In genomic region chr20:6959900-6960312, GRCh38 we compare ENCODE assay signal across 15 cellular contexts.
DNase-seq lines count a peak whose midpoint lies in the region; FAIRE-seq and TF ChIP-seq lines count a peak whose summit lies in the region.
"Had no signal": no experiment of that assay in that cellular context is flagged by ENCODE, and none has a peak within 500 bp of the region (broad histone marks: within the 10 kb centered on the region; RNA-seq: fewer than 3 reads in every experiment).

No MANE protein-coding gene starts in this region.

- H3K36me3 Mint-ChIP-seq in glutamatergic neuron (ENCODE audit: unreplicated experiment), result no peaks in the 10 kb centered on the region
- H3K36me3 Mint-ChIP-seq: T-cell had no signal

- no peak overlapping the region for H3K9ac ChIP-seq in endothelial cell of umbilical vein (replicated peaks; ENCODE audit: extremely low read depth, insufficient read depth, low read length)

- H3K27me3 ChIP-seq in endothelial cell of umbilical vein (ENCODE audit: control insufficient read depth in 2 of 2, insufficient read depth in 2 of 2, low read length in 2 of 2) (no peaks in the 10 kb centered on the region), HAP-1 (ENCODE audit: low read depth) (no peaks in the 10 kb centered on the region)

- no peak overlapping the region for H3K4me2 ChIP-seq in endothelial cell of umbilical vein (ENCODE audit: insufficient read depth, low read length)

- intact Hi-C loops in endothelial cell of umbilical vein (cut with micrococcal nuclease), result no loop called here

- no peak for TF ChIP-seq POLR2A in endothelial cell of umbilical vein (IDR thresholded peaks at IDR 0.05; ENCODE audit: low read depth, low read length)

- H3K4me3 ChIP-seq in endothelial cell of umbilical vein (replicated peaks in 1 of 3; ENCODE audit: insufficient read depth in 1 of 3, low read depth in 1 of 3, low read length in 3 of 3), result no peak overlapping the region
- H3K4me3 ChIP-seq in HAP-1, result no peak overlapping the region
- H3K4me3 ChIP-seq: SK-N-MC had no signal

- TF ChIP-seq CTCF in endothelial cell of umbilical vein (IDR thresholded peaks at IDR 0.05; ENCODE audit: extremely low read depth in 1 of 2, insufficient read depth in 1 of 2, low read depth in 1 of 2, low read length in 2 of 2) (no peak), glutamatergic neuron (IDR thresholded peaks at IDR 0.05; ENCODE audit: partially characterized antibody, unreplicated experiment) (no peak)

- H3K27ac ChIP-seq in endothelial cell of umbilical vein (ENCODE audit: insufficient read depth, low read depth, low read length), result no peak overlapping the region
- H3K27ac ChIP-seq: SK-N-MC had no signal

- BruUV-seq in endothelial cell of umbilical vein (replicated peaks; lab: Mats Ljungman, UMichigan), result no TSS peak

- H3K27me3 Mint-ChIP-seq in glutamatergic neuron (ENCODE audit: unreplicated experiment), result no peaks in the 10 kb centered on the region
- H3K27me3 Mint-ChIP-seq: CD8-positive, alpha-beta memory T cell; T-cell had no signal

- H3K4me1 Mint-ChIP-seq in glutamatergic neuron (ENCODE audit: low read depth, unreplicated experiment), result no peaks in the 10 kb centered on the region
- H3K4me1 Mint-ChIP-seq: CD8-positive, alpha-beta memory T cell; T-cell had no signal

- no peaks in the 10 kb centered on the region for H3K9me3 Mint-ChIP-seq in glutamatergic neuron (ENCODE audit: unreplicated experiment)

- FAIRE-seq in endothelial cell of umbilical vein (lab: Jason Lieb, UNC), result no peak

- no peaks in the 10 kb centered on the region for H3K79me2 ChIP-seq in endothelial cell of umbilical vein (ENCODE audit: control insufficient read depth, insufficient read depth, low read length)

- no peaks in the 10 kb centered on the region for H3K9me3 ChIP-seq in endothelial cell of umbilical vein (replicated peaks; ENCODE audit: control insufficient read depth, insufficient read depth, low read length)
- no peaks in the 10 kb centered on the region for H3K9me3 ChIP-seq in HAP-1

- peak; percentile 6 for DNase-seq in HT-29 (ENCODE audit: low spot score)
- peak; percentile 23 for DNase-seq in NCI-H1417 treated with DMSO at 0.1 percent for 48 hours (lab: John Stamatoyannopoulos, UW)
- DNase-seq in endothelial cell of umbilical vein (ENCODE audit: low read depth, low spot score), result peak; percentile 19
- peak; percentile 31 for DNase-seq in non-pigmented ciliary epithelial cell (ENCODE audit: low read depth)
- no peak for DNase-seq in HAP-1 (ENCODE audit: low spot score in 2 of 2)
- DNase-seq in glutamatergic neuron, result no peak
- no peak for DNase-seq in EL
- DNase-seq: CD8-positive, alpha-beta memory T cell; H7; NCI-H1092 treated with DMSO at 0.1 percent for 48 hours; NCI-H187 treated with DMSO at 0.1 percent for 48 hours; NCI-H2227 treated with DMSO at 0.1 percent for 48 hours; NCI-H748 treated with DMSO at 0.1 percent for 48 hours; T-cell had no signal

- H3K27ac Mint-ChIP-seq in glutamatergic neuron (ENCODE audit: unreplicated experiment), result no peak overlapping the region
- H3K27ac Mint-ChIP-seq: CD8-positive, alpha-beta memory T cell; T-cell had no signal

- CTCF ChIA-PET in endothelial cell of umbilical vein (lab: Charles Lee), result no interaction called here

- H3K4me3 Mint-ChIP-seq in glutamatergic neuron (ENCODE audit: unreplicated experiment), result no peak overlapping the region
- H3K4me3 Mint-ChIP-seq: CD8-positive, alpha-beta memory T cell; T-cell had no signal

- H3K4me1 ChIP-seq in endothelial cell of umbilical vein (ENCODE audit: control insufficient read depth, extremely low read depth, insufficient read depth, low read length), result peaks cover 8% of the 10 kb centered on the region
- no peaks in the 10 kb centered on the region for H3K4me1 ChIP-seq in HAP-1

- no peaks in the 10 kb centered on the region for H3K9me1 ChIP-seq in endothelial cell of umbilical vein (replicated peaks; ENCODE audit: control insufficient read depth, extremely low read depth, insufficient read depth, low read length)

- POLR2A ChIA-PET in endothelial cell of umbilical vein (lab: Charles Lee), result no interaction called here

- no peak overlapping the region for H2AFZ ChIP-seq in endothelial cell of umbilical vein (ENCODE audit: low read depth, low read length)

- dilution Hi-C loops in endothelial cell of umbilical vein (cut with MboI; ENCODE audit: extremely low pct_ligation_motif_present, low sequenced_read_pairs), result no loop called here

- H3K36me3 ChIP-seq in endothelial cell of umbilical vein (ENCODE audit: control insufficient read depth in 2 of 2, extremely low read depth in 1 of 2, insufficient read depth in 2 of 2, low read length in 2 of 2) (no peaks in the 10 kb centered on the region), HAP-1 (replicated peaks) (no peaks in the 10 kb centered on the region)

- in situ Hi-C loops in HAP-1 (cut with MboI; ENCODE audit: low sequenced_read_pairs), result no loop called here

- H4K20me1 ChIP-seq in endothelial cell of umbilical vein (replicated peaks; ENCODE audit: control insufficient read depth, extremely low read depth, insufficient read depth, low read length), result no peaks in the 10 kb centered on the region

TF ChIP-seq in endothelial cell of umbilical vein, 7 proteins besides CTCF, POLR2A, EP300 and RAD21:
- TF ChIP-seq FOS (IDR thresholded peaks at IDR 0.05; ENCODE audit: borderline replicate concordance, insufficient read depth, low read length), result no peak
- no peak for TF ChIP-seq MAX (IDR thresholded peaks at IDR 0.05; ENCODE audit: insufficient read depth, insufficient read length)
- TF ChIP-seq EZH2 (IDR thresholded peaks at IDR 0.05; ENCODE audit: borderline replicate concordance, low read depth, low read length, severe bottlenecking), result no peak
- TF ChIP-seq MYC (IDR thresholded peaks at IDR 0.05; ENCODE audit: low read depth, low read length), result no peak
- TF ChIP-seq GATA2 (IDR thresholded peaks at IDR 0.05; ENCODE audit: insufficient read depth, insufficient read length, low read depth, low read length), result no peak
- no peak for TF ChIP-seq JUN (IDR thresholded peaks at IDR 0.05; ENCODE audit: borderline replicate concordance, insufficient read depth, insufficient read length, low read depth)
- no peak for TF ChIP-seq POLR2AphosphoS5 (IDR thresholded peaks at IDR 0.05; ENCODE audit: insufficient read depth, low read depth, low read length)

Comparison
In these comparisons a context has a peak if more than half of its experiments do, and no peak if none do; other contexts are left out.
1. DNase-seq: peak in HT-29 (single experiment), NCI-H1417 treated with DMSO at 0.1 percent for 48 hours (single experiment), endothelial cell of umbilical vein (single experiment) and non-pigmented ciliary epithelial cell (single experiment); none in HAP-1 (0 of 2), glutamatergic neuron (single experiment) and EL (single experiment).